35 cellular contexts compared by ENCODE assay signal in genomic region chr18:42814184-42814583, GRCh38.
"Had no signal": no experiment of that assay in that cellular context is flagged by ENCODE, and none has a peak within 500 bp of the region (broad histone marks: within the 10 kb centered on the region; RNA-seq: fewer than 3 reads in every experiment).

No MANE protein-coding gene starts in this region.

- H3K36me3 ChIP-seq: ascending aorta, breast epithelium, cardiac muscle cell, esophagus muscularis mucosa, gastrocnemius medialis, heart left ventricle, WERI-Rb-1 had no signal

- H3K36me3 Mint-ChIP-seq: activated CD8-positive, alpha-beta memory T cell treated with anti-CD3 and anti-CD28 coated beads, Interleukin-2, amount 10 ng/mL, durations not matched to agents 7 days and 5 days; activated naive CD4-positive, alpha-beta T cell treated with anti-CD3 and anti-CD28 coated beads, Interleukin-2, amount 10 ng/mL, durations not matched to agents 7 days and 5 days; activated naive CD4-positive, alpha-beta T cell treated with anti-CD3 and anti-CD28 coated beads, Interleukin-2, amount 50 U/mL, for 72 hours; activated naive CD8-positive, alpha-beta T cell treated with anti-CD3 and anti-CD28 coated beads, Interleukin-2, amount 10 ng/mL, durations not matched to agents 7 days and 5 days; brain had no signal

- H3K9me3 Mint-ChIP-seq: brain had no signal

- H3K4me1 Mint-ChIP-seq: activated B cell treated with CpG ODN at 0.5 μM for 24 hours; activated CD8-positive, alpha-beta memory T cell treated with anti-CD3 and anti-CD28 coated beads, Interleukin-2, amount 10 ng/mL, durations not matched to agents 7 days and 5 days; activated naive CD4-positive, alpha-beta T cell treated with anti-CD3 and anti-CD28 coated beads, Interleukin-2, amount 10 ng/mL, durations not matched to agents 7 days and 5 days; activated naive CD8-positive, alpha-beta T cell treated with anti-CD3 and anti-CD28 coated beads, Interleukin-2, amount 10 ng/mL, durations not matched to agents 7 days and 5 days; T-helper 17 cell had no signal

- H3K4me3 ChIP-seq: ascending aorta, breast epithelium, cardiac muscle cell, coronary artery, esophagus muscularis mucosa, gastrocnemius medialis, heart left ventricle had no signal

- H3K4me3 Mint-ChIP-seq: activated B cell treated with CpG ODN at 0.5 μM for 24 hours; activated CD8-positive, alpha-beta memory T cell treated with anti-CD3 and anti-CD28 coated beads, Interleukin-2, amount 10 ng/mL, durations not matched to agents 7 days and 5 days; activated CD8-positive, alpha-beta T cell treated with anti-CD3 and anti-CD28 coated beads, Interleukin-2, amount 10 ng/mL, durations not matched to agents 7 days and 5 days; activated naive CD4-positive, alpha-beta T cell treated with anti-CD3 and anti-CD28 coated beads, Interleukin-2, amount 10 ng/mL, durations not matched to agents 7 days and 5 days; activated naive CD8-positive, alpha-beta T cell treated with anti-CD3 and anti-CD28 coated beads, Interleukin-2, amount 10 ng/mL, durations not matched to agents 7 days and 5 days; brain; effector memory CD8-positive, alpha-beta T cell; T-helper 17 cell; T-helper 2 cell treated with Interferon-gamma antibody and Interleukin-4, amounts not matched to agents 5 μg/mL and 100 μg/mL, for 36 hours had no signal

- H3K27ac ChIP-seq: ascending aorta, breast epithelium, cardiac muscle cell, coronary artery, esophagus muscularis mucosa, foreskin keratinocyte, gastrocnemius medialis, heart left ventricle, WERI-Rb-1 had no signal

- H3K27me3 Mint-ChIP-seq: activated B cell treated with CpG ODN at 0.5 μM for 24 hours; activated CD8-positive, alpha-beta memory T cell treated with anti-CD3 and anti-CD28 coated beads, Interleukin-2, amount 10 ng/mL, durations not matched to agents 7 days and 5 days; activated naive CD4-positive, alpha-beta T cell treated with anti-CD3 and anti-CD28 coated beads, Interleukin-2, amount 10 ng/mL, durations not matched to agents 7 days and 5 days; activated naive CD8-positive, alpha-beta T cell treated with anti-CD3 and anti-CD28 coated beads, Interleukin-2, amount 10 ng/mL, durations not matched to agents 7 days and 5 days; effector memory CD8-positive, alpha-beta T cell; T-helper 17 cell had no signal

- H3K27ac Mint-ChIP-seq: activated B cell treated with CpG ODN at 0.5 μM for 24 hours; activated CD8-positive, alpha-beta memory T cell treated with anti-CD3 and anti-CD28 coated beads, Interleukin-2, amount 10 ng/mL, durations not matched to agents 7 days and 5 days; activated CD8-positive, alpha-beta T cell treated with anti-CD3 and anti-CD28 coated beads, Interleukin-2, amount 10 ng/mL, durations not matched to agents 7 days and 5 days; activated naive CD4-positive, alpha-beta T cell treated with anti-CD3 and anti-CD28 coated beads, Interleukin-2, amount 10 ng/mL, durations not matched to agents 7 days and 5 days; activated naive CD4-positive, alpha-beta T cell treated with anti-CD3 and anti-CD28 coated beads, Interleukin-2, amount 50 U/mL, for 72 hours; activated naive CD8-positive, alpha-beta T cell treated with anti-CD3 and anti-CD28 coated beads, Interleukin-2, amount 10 ng/mL, durations not matched to agents 7 days and 5 days; brain; effector memory CD8-positive, alpha-beta T cell; T-helper 17 cell; T-helper 2 cell treated with Interferon-gamma antibody and Interleukin-4, amounts not matched to agents 5 μg/mL and 100 μg/mL, for 36 hours had no signal

- DNase-seq: activated B cell treated with CpG ODN at 0.5 μM for 24 hours; activated CD4-positive, alpha-beta T cell treated with anti-CD3 and anti-CD28 coated beads for 48 hours; activated CD4-positive, alpha-beta T cell treated with anti-CD3 and anti-CD28 coated beads, Interleukin-2, amount 50 U/mL, for 1 hour; activated CD4-positive, alpha-beta T cell treated with anti-CD3 and anti-CD28 coated beads, Interleukin-2, amount 50 U/mL, for 48 hours; activated CD8-positive, alpha-beta memory T cell treated with anti-CD3 and anti-CD28 coated beads, Interleukin-2, amount 10 ng/mL, durations not matched to agents 7 days and 5 days; activated CD8-positive, alpha-beta memory T cell treated with anti-CD3 and anti-CD28 coated beads, Interleukin-2, amount 50 U/mL, for 4 hours; activated CD8-positive, alpha-beta T cell treated with anti-CD3 and anti-CD28 coated beads, Interleukin-2, amount 10 ng/mL, durations not matched to agents 7 days and 5 days; activated gamma-delta T cell; activated naive CD4-positive, alpha-beta T cell; activated naive CD4-positive, alpha-beta T cell treated with anti-CD3 and anti-CD28 coated beads, Interleukin-2, amount 10 ng/mL, durations not matched to agents 7 days and 5 days; activated naive CD8-positive, alpha-beta T cell treated with anti-CD3 and anti-CD28 coated beads, Interleukin-2, amount 10 ng/mL, durations not matched to agents 7 days and 5 days; activated T-cell treated with anti-CD3 and anti-CD28 coated beads, Interleukin-2, amount 50 U/mL, for 1 hour; activated T-cell treated with anti-CD3 and anti-CD28 coated beads, Interleukin-2, amount 50 U/mL, for 48 hours; central memory CD4-positive, alpha-beta T cell; cerebellar nuclear complex; dermis blood vessel endothelial cell; effector CD4-positive, alpha-beta T cell; effector memory CD8-positive, alpha-beta T cell; erythroblast; foreskin keratinocyte; gastrocnemius medialis; glutamatergic neuron; heart left ventricle; T-helper 17 cell; T1000; WERI-Rb-1 had no signal

- H3K9me3 ChIP-seq: ascending aorta, breast epithelium, esophagus muscularis mucosa, gastrocnemius medialis, heart left ventricle had no signal

- H3K4me1 ChIP-seq: ascending aorta, breast epithelium, esophagus muscularis mucosa, foreskin keratinocyte, gastrocnemius medialis, heart left ventricle had no signal

- ATAC-seq: activated CD4-positive, CD25-positive, alpha-beta regulatory T cell treated with anti-CD3 and anti-CD28 coated beads, Interleukin-2, amount 50 U/mL, for 24 hours; activated CD8-positive, alpha-beta memory T cell treated with anti-CD3 and anti-CD28 coated beads, Interleukin-2, amount 10 ng/mL, durations not matched to agents 7 days and 5 days; activated CD8-positive, alpha-beta T cell treated with anti-CD3 and anti-CD28 coated beads, Interleukin-2, amount 10 ng/mL, durations not matched to agents 7 days and 5 days; activated naive CD4-positive, alpha-beta T cell treated with anti-CD3 and anti-CD28 coated beads, Interleukin-2, amount 50 U/mL, for 72 hours; effector memory CD8-positive, alpha-beta T cell; foreskin keratinocyte; gastrocnemius medialis; T-helper 17 cell had no signal

- H3K27me3 ChIP-seq: ascending aorta, breast epithelium, cardiac muscle cell, esophagus muscularis mucosa, foreskin keratinocyte, gastrocnemius medialis, heart left ventricle had no signal
